21 cellular contexts compared by ENCODE assay signal in genomic region chr20:54140927-54141566, GRCh38. TPM values are rescaled to one million over a fixed set of nuclear protein-coding genes. Genes with fewer than 3 reads are reported as not detected.
DNase-seq lines count a peak whose midpoint lies in the region; ATAC-seq, FAIRE-seq and TF ChIP-seq lines count a peak whose summit lies in the region.
"Had no signal": no experiment of that assay in that cellular context is flagged by ENCODE, and none has a peak within 500 bp of the region (broad histone marks: within the 10 kb centered on the region; RNA-seq: fewer than 3 reads in every experiment).

No MANE protein-coding gene starts in this region.

- H3K23ac ChIP-seq in mesendoderm (ENCODE audit: low read length): no peak overlapping the region

- ATAC-seq in PC-3 (peak; percentile 70), GM21360 (IDR thresholded peaks at IDR 0.05; ENCODE audit: unreplicated experiment) (no peak), omental fat pad (ENCODE audit: low FRiP score) (no peak)
- ATAC-seq: Panc1, pancreas had no signal

- H2BK5ac ChIP-seq in mesendoderm (ENCODE audit: low read length): no peak overlapping the region

- H3K27ac ChIP-seq in PC-3 (ENCODE audit: low read length) (peak overlapping the region; percentile 66), brain microvascular endothelial cell (peak overlapping the region; percentile 83), mesendoderm (ENCODE audit: low read depth, low read length) (no peak overlapping the region), right atrium auricular region (no peak overlapping the region)
- H3K27ac ChIP-seq: pancreas, stomach, vagina had no signal

- BruUV-seq in PC-3 (replicated peaks; lab: Mats Ljungman, UMichigan): no TSS peak

- DNase-seq in EH (ENCODE audit: low read depth): peak; percentile 79
- peak; percentile 97 for DNase-seq in PC-3
- DNase-seq in brain microvascular endothelial cell: no peak
- peak; percentile 11 for DNase-seq in mesendoderm
- DNase-seq in GM12891 (ENCODE audit: insufficient read length, low spot score): no peak
- no peak for DNase-seq in omental fat pad (ENCODE audit: low spot score)
- DNase-seq in right atrium auricular region (ENCODE audit: low spot score): no peak
- DNase-seq: activated naive CD4-positive, alpha-beta T cell treated with anti-CD3 and anti-CD28 coated beads, Interleukin-2, amount 50 U/mL, for 16 hours; C1 segment of cervical spinal cord; central memory CD4-positive, alpha-beta T cell; DMS79 treated with DMSO at 0.1 percent for 48 hours; Kasumi-1; NCI-H187 treated with DMSO at 0.1 percent for 48 hours; NCI-H526; pancreas; stomach had no signal

- no peak overlapping the region for H2BK120ac ChIP-seq in mesendoderm (ENCODE audit: low read depth, low read length)

- no peak overlapping the region for H2AK5ac ChIP-seq in mesendoderm (ENCODE audit: low read length)

- FAIRE-seq in GM12891 (lab: Jason Lieb, UNC): no peak
- FAIRE-seq: pancreas had no signal

- no peaks in the 10 kb centered on the region for H3K9me3 ChIP-seq in PC-3 (ENCODE audit: low read length)
- no peaks in the 10 kb centered on the region for H3K9me3 ChIP-seq in right atrium auricular region
- H3K9me3 ChIP-seq: pancreas, stomach, vagina had no signal

- POLR2A ChIA-PET in PC-3 (lab: Charles Lee; ENCODE audit: unreplicated experiment): no interaction called here

- TF ChIP-seq CTCF in PC-3 (conservative IDR thresholded peaks at IDR 0.05; ENCODE audit: low read depth, low read length) (no peak), brain microvascular endothelial cell (IDR thresholded peaks at IDR 0.05; ENCODE audit: low read depth, low read length, missing control alignments) (no peak), omental fat pad (IDR thresholded peaks at IDR 0.05) (no peak), right atrium auricular region (IDR thresholded peaks at IDR 0.05) (no peak)

- H3K9ac ChIP-seq in PC-3 (ENCODE audit: low read length) (no peak overlapping the region), mesendoderm (ENCODE audit: low read length) (no peak overlapping the region)

- H3F3A ChIP-seq in PC-3 (ENCODE audit: low read length, unreplicated experiment): peaks cover 9% of the 10 kb centered on the region

- H3K18ac ChIP-seq in mesendoderm (ENCODE audit: low read length): no peak overlapping the region

- WGBS in mesendoderm (ENCODE audit: extremely low coverage, insufficient coverage, low lambda C conversion rate): no CpG with 5 or more reads among the region's 6 CpGs

- no peaks in the 10 kb centered on the region for H3K9me2 ChIP-seq in PC-3 (replicated peaks; ENCODE audit: low read length)

- H3K4me3 ChIP-seq in PC-3 (ENCODE audit: low read length) (no peak overlapping the region), brain microvascular endothelial cell (ENCODE audit: low read depth, low read length) (no peak overlapping the region), mesendoderm (ENCODE audit: low read length) (no peak overlapping the region), right atrium auricular region (no peak overlapping the region)
- H3K4me3 ChIP-seq: pancreas, stomach, vagina had no signal

- H3K4me1 ChIP-seq in PC-3 (ENCODE audit: insufficient read depth, low read length): peaks cover 38% of the 10 kb centered on the region
- no peaks in the 10 kb centered on the region for H3K4me1 ChIP-seq in mesendoderm (ENCODE audit: control insufficient read depth, low read depth, low read length)
- no peaks in the 10 kb centered on the region for H3K4me1 ChIP-seq in right atrium auricular region
- H3K4me1 ChIP-seq: pancreas, stomach, vagina had no signal

- H3K27me3 ChIP-seq in PC-3 (ENCODE audit: low read length) (no peaks in the 10 kb centered on the region), brain microvascular endothelial cell (replicated peaks) (no peaks in the 10 kb centered on the region), mesendoderm (ENCODE audit: insufficient read depth, low read length, poor library complexity) (no peaks in the 10 kb centered on the region), right atrium auricular region (no peaks in the 10 kb centered on the region)
- H3K27me3 ChIP-seq: vagina had no signal

- H4K20me1 ChIP-seq in PC-3 (ENCODE audit: low read length): no peaks in the 10 kb centered on the region

- H4K5ac ChIP-seq in mesendoderm (ENCODE audit: low read length): no peak overlapping the region

- no peak overlapping the region for H2AFZ ChIP-seq in PC-3 (ENCODE audit: low read length)

- H3K4me2 ChIP-seq in PC-3 (ENCODE audit: low read length) (peak overlapping the region; percentile 8), mesendoderm (ENCODE audit: low read length) (no peak overlapping the region)

- TF ChIP-seq POLR2A in GM12891 (IDR thresholded peaks at IDR 0.05; ENCODE audit: low read depth, low read length): no peak

- H3K56ac ChIP-seq in mesendoderm (ENCODE audit: low read length): no peak overlapping the region

- H3K79me2 ChIP-seq in PC-3 (ENCODE audit: low read length): no peaks in the 10 kb centered on the region
- H3K79me2 ChIP-seq in mesendoderm (ENCODE audit: control insufficient read depth, insufficient read depth, low read length): no peaks in the 10 kb centered on the region

- CTCF ChIA-PET in PC-3 (lab: Charles Lee): no interaction called here

- intact Hi-C loops in PC-3 (cut with micrococcal nuclease): loop anchor here (1.0 kb wide), 1 partner anchor 9 kb away; no protein-coding TSS in a partner anchor

- H3K36me3 ChIP-seq in PC-3 (ENCODE audit: low read depth, low read length) (no peaks in the 10 kb centered on the region), brain microvascular endothelial cell (replicated peaks) (no peaks in the 10 kb centered on the region), mesendoderm (ENCODE audit: control insufficient read depth, insufficient read depth, low read length) (no peaks in the 10 kb centered on the region), right atrium auricular region (no peaks in the 10 kb centered on the region)
- H3K36me3 ChIP-seq: pancreas, stomach, vagina had no signal

- H3K4ac ChIP-seq in mesendoderm (ENCODE audit: low read depth, low read length): no peak overlapping the region

- H4K8ac ChIP-seq in mesendoderm (ENCODE audit: low read depth, low read length): no peak overlapping the region

- in situ Hi-C loops in brain microvascular endothelial cell (cut with HindIII; ENCODE audit: low pct_ligation_motif_present, low sequenced_read_pairs): no loop called here

- H3K79me1 ChIP-seq in mesendoderm (ENCODE audit: low read length): no peaks in the 10 kb centered on the region

- H2BK15ac ChIP-seq in mesendoderm (replicated peaks; ENCODE audit: low read depth): no peak overlapping the region

TF ChIP-seq in GM12891, 5 proteins besides CTCF, POLR2A, EP300 and RAD21:
- no peak for TF ChIP-seq POU2F2 (IDR thresholded peaks at IDR 0.05; ENCODE audit: low read depth, low read length)
- no peak for TF ChIP-seq PAX5 (IDR thresholded peaks at IDR 0.05; ENCODE audit: insufficient read depth, low read length, severe bottlenecking)
- no peak for TF ChIP-seq SPI1 (IDR thresholded peaks at IDR 0.05; ENCODE audit: low read depth, low read length)
- TF ChIP-seq TAF1 (IDR thresholded peaks at IDR 0.05; ENCODE audit: low read depth, low read length): no peak
- no peak for TF ChIP-seq POLR2AphosphoS5 (IDR thresholded peaks at IDR 0.05; ENCODE audit: low read depth, low read length)

RNA-seq across cellular contexts. Expression of gene CYP24A1, which starts 32.7 kb away (rescaled TPM):
- total RNA-seq in PC-3 (2014; rRNA removed) (0.81 and 1.2 TPM in 2 replicates), omental fat pad (under 1 TPM in 1 of 4 donors, not detected in 3; 0.12 TPM), right atrium auricular region (under 1 TPM in 1 of 2 donors, not detected in 1; 0.24 TPM)
- 0.81 TPM for polyA plus RNA-seq in mesendoderm (2013, experiment 1 of 2)
- polyA plus RNA-seq in mesendoderm (2013, experiment 2 of 2): 0.91 TPM
- not detected for polyA plus RNA-seq in GM12891 (2012; ENCODE audit: low read depth, missing spikeins)
- total RNA-seq: glomerular endothelial cell; stomach; T-helper 1 cell treated with Interleukin-12 subunit alpha and Interleukin-12 subunit beta and Interleukin-4 antibody, amounts not matched to agents 30 ng/mL and 1 ng/mL, for 36 hours had no signal
- polyA plus RNA-seq: pancreas had no signal

Comparison
In these comparisons a context has a peak if more than half of its experiments do, and no peak if none do; other contexts are left out.
1. DNase-seq: peak in EH (single experiment), PC-3 (single experiment) and mesendoderm (single experiment); none in brain microvascular endothelial cell (single experiment), GM12891 (single experiment), omental fat pad (single experiment) and right atrium auricular region (single experiment).
2. H3K27ac ChIP-seq: peak in PC-3 (single experiment) and brain microvascular endothelial cell (single experiment); none in mesendoderm (single experiment) and right atrium auricular region (0 of 2).